2 cellular contexts compared by ENCODE assay signal in the genomic region with DNA sequence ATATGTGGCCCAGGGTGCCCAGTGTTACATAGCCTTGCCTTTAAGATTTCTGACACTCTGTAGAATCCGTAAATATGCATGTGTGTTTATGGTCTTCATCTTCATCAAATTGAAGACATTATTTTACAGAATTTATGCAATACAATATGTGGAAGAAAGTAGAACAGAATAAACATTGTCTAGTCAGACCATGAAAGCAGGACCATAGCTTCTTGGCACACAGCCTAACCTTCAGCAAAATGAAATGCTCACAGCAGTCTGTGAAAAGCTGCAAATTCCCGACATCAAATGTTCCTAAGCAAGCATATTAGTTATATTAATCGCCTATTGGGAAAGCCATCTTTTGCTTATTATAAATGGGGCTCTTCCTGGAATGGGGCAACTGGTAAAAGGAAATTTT.
TF ChIP-seq lines count a peak whose summit lies in the region.

No MANE protein-coding gene starts in this region.

TF ChIP-seq in IMR-90, 13 proteins besides CTCF, POLR2A, EP300 and RAD21 (continued from another document):
- TF ChIP-seq RFX5 (IDR thresholded peaks at IDR 0.05; ENCODE audit: low read depth, low read length) = no peak

TF ChIP-seq in SK-N-SH, 30 proteins besides CTCF, POLR2A, EP300 and RAD21 (continued from another document):
- TF ChIP-seq, protein P1, sequence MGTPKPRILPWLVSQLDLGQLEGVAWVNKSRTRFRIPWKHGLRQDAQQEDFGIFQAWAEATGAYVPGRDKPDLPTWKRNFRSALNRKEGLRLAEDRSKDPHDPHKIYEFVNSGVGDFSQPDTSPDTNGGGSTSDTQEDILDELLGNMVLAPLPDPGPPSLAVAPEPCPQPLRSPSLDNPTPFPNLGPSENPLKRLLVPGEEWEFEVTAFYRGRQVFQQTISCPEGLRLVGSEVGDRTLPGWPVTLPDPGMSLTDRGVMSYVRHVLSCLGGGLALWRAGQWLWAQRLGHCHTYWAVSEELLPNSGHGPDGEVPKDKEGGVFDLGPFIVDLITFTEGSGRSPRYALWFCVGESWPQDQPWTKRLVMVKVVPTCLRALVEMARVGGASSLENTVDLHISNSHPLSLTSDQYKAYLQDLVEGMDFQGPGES (IDR thresholded peaks at IDR 0.05; ENCODE audit: low read depth, low read length) = no peak
- no peak for TF ChIP-seq FOSL2 (IDR thresholded peaks at IDR 0.05; ENCODE audit: borderline replicate concordance, low read depth)
